1 cellular context compared by ENCODE assay signal in genomic region chr2:80002112-80002511, GRCh38.
TF ChIP-seq lines count a peak whose summit lies in the region.

No MANE protein-coding gene starts in this region.

TF ChIP-seq in IMR-90, 13 proteins besides CTCF, POLR2A, EP300 and RAD21 (continued from another document):
- TF ChIP-seq MAFK (IDR thresholded peaks at IDR 0.05; ENCODE audit: low read depth, low read length), result no peak
- TF ChIP-seq ELK1 (IDR thresholded peaks at IDR 0.05; ENCODE audit: borderline replicate concordance, low read depth, low read length), result no peak
- no peak for TF ChIP-seq MAZ (IDR thresholded peaks at IDR 0.05; ENCODE audit: borderline replicate concordance, low read depth, low read length)
- TF ChIP-seq FOS (IDR thresholded peaks at IDR 0.05; ENCODE audit: low read depth, low read length), result no peak
- TF ChIP-seq RFX5 (IDR thresholded peaks at IDR 0.05; ENCODE audit: low read depth, low read length), result no peak
TF ChIP-seq in IMR-90: peak in this region for 0.
